In the genomic region with DNA sequence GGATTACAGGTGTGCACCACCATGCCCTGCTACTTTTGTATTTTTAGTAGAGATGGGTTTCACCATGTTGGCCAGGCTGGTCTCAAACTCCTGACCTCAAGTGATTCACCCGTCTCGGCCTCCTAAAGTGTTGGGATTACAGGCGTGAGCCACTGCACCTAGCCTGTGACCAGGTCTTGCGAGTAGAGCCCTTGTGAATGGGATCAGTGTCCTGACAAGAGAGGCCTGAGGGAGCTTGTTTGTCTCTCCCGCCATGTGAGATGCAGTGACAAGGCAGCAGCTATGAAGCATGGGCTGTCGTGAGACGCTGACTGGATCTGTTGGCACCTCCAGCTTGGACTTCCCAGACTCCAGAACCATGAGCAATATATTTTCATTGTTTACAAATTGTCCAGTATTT, we compare ENCODE assay signal across 24 cellular contexts.
"Had no signal": no experiment of that assay in that cellular context is flagged by ENCODE, and none has a peak within 500 bp of the region (broad histone marks: within the 10 kb centered on the region; RNA-seq: fewer than 3 reads in every experiment).

No MANE protein-coding gene starts in this region.

- ATAC-seq: activated CD4-positive, alpha-beta T cell treated with anti-CD3 and anti-CD28 coated beads for 36 hours; activated naive CD4-positive, alpha-beta T cell treated with anti-CD3 and anti-CD28 coated beads, Interleukin-2, amount 50 U/mL, for 72 hours; activated T-helper 17 cell treated with anti-CD3 and anti-CD28 coated beads, Interleukin-2, amount 50 U/mL, for 72 hours; gastrocnemius medialis; natural killer cell treated with Interleukin-12 subunit alpha and Interleukin-12 subunit beta and Interleukin-15 and Interleukin-18, amount 100 ng/mL, for 72 hours; pancreas; psoas muscle; right lobe of liver; stimulated activated effector memory CD8-positive, alpha-beta T cell treated with anti-CD3 and anti-CD28 coated beads, Interleukin-12 subunit alpha, Interleukin-12 subunit beta, amount 100 ng/mL, for 72 hours; WTC11 had no signal

- DNase-seq: activated CD4-positive, alpha-beta T cell treated with anti-CD3 and anti-CD28 coated beads for 36 hours; activated CD4-positive, alpha-beta T cell treated with anti-CD3 and anti-CD28 coated beads, Interleukin-2, amount 50 U/mL, for 48 hours; activated T-cell treated with anti-CD3 and anti-CD28 coated beads, Interleukin-2, amount 50 U/mL, for 24 hours; brain microvascular endothelial cell; esophagus squamous epithelium; gastrocnemius medialis; hypothalamus; pancreas; psoas muscle; right lobe of liver; SJCRH30; stimulated activated CD4-positive, alpha-beta T cell treated with anti-CD3 and anti-CD28 coated beads, Interleukin-1b, Interleukin-23, amount 100 ng/mL, for 48 hours; T-helper 9 cell; upper lobe of left lung had no signal

- H3K27me3 ChIP-seq: ascending aorta, brain microvascular endothelial cell, gastrocnemius medialis, pancreas, right lobe of liver, SJCRH30, upper lobe of left lung had no signal

- H3K4me1 ChIP-seq: psoas muscle had no signal

- H3K36me3 ChIP-seq: ascending aorta, brain microvascular endothelial cell, esophagus squamous epithelium, gastrocnemius medialis, neutrophil, pancreas, right lobe of liver, SJCRH30, thoracic aorta, upper lobe of left lung had no signal

- H3K4me3 ChIP-seq: ascending aorta, coronary artery, esophagus squamous epithelium, gastrocnemius medialis, pancreas, psoas muscle, right lobe of liver, SJCRH30, skin epidermis, thoracic aorta, upper lobe of left lung had no signal

- H3K27ac ChIP-seq: ascending aorta, brain microvascular endothelial cell, neutrophil, pancreas, psoas muscle, right lobe of liver, SJCRH30, thoracic aorta had no signal

- H3K9me3 ChIP-seq: ascending aorta, esophagus squamous epithelium, gastrocnemius medialis, neutrophil, pancreas, psoas muscle, right lobe of liver, SJCRH30, thoracic aorta, upper lobe of left lung had no signal
